ENCODE assay signal across 1 cellular context in the genomic region with DNA sequence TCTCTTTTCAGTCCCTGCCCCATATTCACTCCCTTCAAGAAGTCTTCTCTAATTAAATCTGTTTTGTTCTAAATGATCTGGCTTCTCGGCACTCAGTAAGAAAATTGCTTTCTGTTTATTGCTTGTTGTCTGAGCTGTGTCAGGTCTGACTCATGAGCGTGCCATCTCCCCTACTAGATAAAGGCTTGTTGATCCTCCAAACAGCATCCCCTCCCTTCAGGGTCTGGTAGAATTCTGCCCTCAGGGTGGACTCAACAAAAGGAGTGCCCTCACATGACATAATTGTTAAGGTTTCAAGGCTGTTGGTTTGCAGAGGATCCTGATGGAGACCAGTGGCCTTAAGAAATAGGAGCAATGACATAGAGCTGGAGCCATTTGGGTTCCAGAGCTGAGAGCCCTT.
TF ChIP-seq lines count a peak whose summit lies in the region.

No MANE protein-coding gene starts in this region.

TF ChIP-seq in K562, 482 proteins besides CTCF, POLR2A, EP300 and RAD21:
- TF ChIP-seq ELF4 (CRISPR knock-in tag; IDR thresholded peaks at IDR 0.05) (no peak), TBL1XR1 (IDR thresholded peaks at IDR 0.05; ENCODE audit: low read length in 2 of 2) (no peak), CHCHD3 (CRISPR knock-in tag; IDR thresholded peaks at IDR 0.05) (no peak), CHD7 (IDR thresholded peaks at IDR 0.05; ENCODE audit: low read depth, low read length) (no peak), MYNN (IDR thresholded peaks at IDR 0.05) (no peak), MYNN (CRISPR knock-in tag; IDR thresholded peaks at IDR 0.05) (no peak), RCOR1 (IDR thresholded peaks at IDR 0.05; ENCODE audit: borderline replicate concordance in 1 of 2, low read depth in 2 of 2, low read length in 2 of 2) (no peak), ATF7 (IDR thresholded peaks at IDR 0.05) (no peak), ATF3 (IDR thresholded peaks at IDR 0.05) (peak; percentile 36; the same call in 1 of the 2 replicates), ATF3 (CRISPR knock-in tag; conservative IDR thresholded peaks at IDR 0.05) (no peak), ILK (tag; IDR thresholded peaks at IDR 0.05; ENCODE audit: borderline replicate concordance, low read depth) (no peak), MEIS2 (IDR thresholded peaks at IDR 0.05; ENCODE audit: partially characterized antibody) (no peak), NEUROD1 (IDR thresholded peaks at IDR 0.05; ENCODE audit: borderline replicate concordance, low read depth, low read length, partially characterized antibody) (no peak), FOSL1 (tag; conservative IDR thresholded peaks at IDR 0.05) (peak; percentile 91), HDAC8 (tag; IDR thresholded peaks at IDR 0.05) (no peak), JUND (IDR thresholded peaks at IDR 0.05; ENCODE audit: borderline replicate concordance, low read depth, low read length) (peak; percentile 35; the same call in 1 of the 2 replicates), JUND (tag; IDR thresholded peaks at IDR 0.05; ENCODE audit: borderline replicate concordance, low read depth, low read length) (no peak), HMBOX1 (IDR thresholded peaks at IDR 0.05) (no peak), ZNF583 (CRISPR knock-in tag; IDR thresholded peaks at IDR 0.05) (no peak), KDM5B (IDR thresholded peaks at IDR 0.05; ENCODE audit: insufficient replicate concordance, low read depth, low read length) (no peak), TOE1 (IDR thresholded peaks at IDR 0.05; ENCODE audit: borderline replicate concordance) (no peak), TOE1 (CRISPR knock-in tag; IDR thresholded peaks at IDR 0.05; ENCODE audit: borderline replicate concordance, low read depth) (no peak), ZNF133 (CRISPR knock-in tag; IDR thresholded peaks at IDR 0.05) (no peak), MCM2 (IDR thresholded peaks at IDR 0.05; ENCODE audit: low read depth) (no peak), BHLHE40 (IDR thresholded peaks at IDR 0.05; ENCODE audit: low read length) (peak; percentile 47; the same call in 1 of the 2 replicates), NR2C2 (CRISPR knock-in tag; IDR thresholded peaks at IDR 0.05) (no peak), NR2C2 (tag; IDR thresholded peaks at IDR 0.05) (no peak), GABPA (tag; conservative IDR thresholded peaks at IDR 0.05; ENCODE audit: low read depth) (no peak)
- TF ChIP-seq, protein P1, sequence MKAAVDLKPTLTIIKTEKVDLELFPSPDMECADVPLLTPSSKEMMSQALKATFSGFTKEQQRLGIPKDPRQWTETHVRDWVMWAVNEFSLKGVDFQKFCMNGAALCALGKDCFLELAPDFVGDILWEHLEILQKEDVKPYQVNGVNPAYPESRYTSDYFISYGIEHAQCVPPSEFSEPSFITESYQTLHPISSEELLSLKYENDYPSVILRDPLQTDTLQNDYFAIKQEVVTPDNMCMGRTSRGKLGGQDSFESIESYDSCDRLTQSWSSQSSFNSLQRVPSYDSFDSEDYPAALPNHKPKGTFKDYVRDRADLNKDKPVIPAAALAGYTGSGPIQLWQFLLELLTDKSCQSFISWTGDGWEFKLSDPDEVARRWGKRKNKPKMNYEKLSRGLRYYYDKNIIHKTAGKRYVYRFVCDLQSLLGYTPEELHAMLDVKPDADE (conservative IDR thresholded peaks at IDR 0.05; ENCODE audit: control insufficient read depth, low read depth, low read length): no peak
TF ChIP-seq in K562: peak in this region for 4.
